Comparison of ENCODE assay signal across 11 cellular contexts in the genomic region with DNA sequence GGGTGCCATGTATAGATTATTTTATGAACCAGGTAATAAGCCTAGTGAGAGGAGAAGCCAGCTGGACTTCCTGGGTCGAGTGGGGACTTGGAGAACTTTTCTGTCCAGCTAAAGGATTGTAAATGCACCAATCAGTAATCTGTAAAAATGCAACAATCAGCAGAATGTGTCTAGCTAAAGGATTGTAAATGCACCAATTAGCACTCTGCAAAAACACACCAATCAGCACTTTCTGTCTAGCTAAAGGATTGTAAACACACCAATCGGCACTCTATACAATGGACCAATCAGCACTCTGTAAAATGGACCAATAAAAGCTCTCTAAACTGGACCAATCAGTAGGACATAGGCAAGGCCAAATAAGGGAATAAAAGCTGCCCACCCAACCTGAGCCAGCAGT.
"Had no signal": no experiment of that assay in that cellular context is flagged by ENCODE, and none has a peak within 500 bp of the region (broad histone marks: within the 10 kb centered on the region; RNA-seq: fewer than 3 reads in every experiment).

No MANE protein-coding gene starts in this region.

- H3K9ac ChIP-seq: GM23248 had no signal

- H3K4me1 ChIP-seq: HAP-1 had no signal

- H3K4me2 ChIP-seq: GM23338 had no signal

- H3K4me3 ChIP-seq: GM23248, GM23338, HAP-1 had no signal

- H3K9me3 ChIP-seq: HAP-1 had no signal

- ATAC-seq: GM23338, HCT116 had no signal

- H3K36me3 ChIP-seq: HAP-1 had no signal

- FAIRE-seq: H1, H54 had no signal

- H2AFZ ChIP-seq: GM23248, GM23338 had no signal

- DNase-seq: GM23248, GOT3, H7, H9, HCEC 1CT, HFFc6 had no signal

- H3K27ac ChIP-seq: GM23248 had no signal
